Comparison of ENCODE assay signal across 14 cellular contexts in genomic region chr11:27214713-27215112, GRCh38.
DNase-seq lines count a peak whose midpoint lies in the region; ATAC-seq and TF ChIP-seq lines count a peak whose summit lies in the region.
"Had no signal": no experiment of that assay in that cellular context is flagged by ENCODE, and none has a peak within 500 bp of the region (broad histone marks: within the 10 kb centered on the region; RNA-seq: fewer than 3 reads in every experiment).

No MANE protein-coding gene starts in this region.

- ATAC-seq in right cardiac atrium (no peak), left ventricle myocardium superior (no peak), omental fat pad (ENCODE audit: low FRiP score) (no peak), aorta (ENCODE audit: low FRiP score) (no peak)
- no peak for ATAC-seq in stimulated activated memory B cell treated with anti-CD40 and anti-IgM and Interleukin-4, amounts not matched to agents 10 μg/mL and 1 μg/mL and 100 μg/mL, for 72 hours
- ATAC-seq: HCT116 had no signal

- H3K18ac ChIP-seq in trophoblast cell (ENCODE audit: low read length), result no peak overlapping the region

- intact Hi-C loops in right cardiac atrium (cut with DNase I) (no loop called here), left ventricle myocardium superior (cut with micrococcal nuclease) (no loop called here), colonic mucosa (cut with DNase I) (no loop called here), aorta (cut with DNase I) (loop anchor here in 1 of 2 donors (5.0 kb wide), 1 partner anchor 68 kb away; no protein-coding TSS in a partner anchor)

- H3K4me3 ChIP-seq in right cardiac atrium (ENCODE audit: low read length) (no peak overlapping the region), colonic mucosa (no peak overlapping the region), trophoblast cell (ENCODE audit: low read depth, low read length) (no peak overlapping the region), aorta (ENCODE audit: low read length in 2 of 2) (no peak overlapping the region)
- H3K4me3 ChIP-seq: GM23248 had no signal

- H3K9me3 Mint-ChIP-seq in stimulated activated memory B cell treated with anti-CD40 and anti-IgM and Interleukin-4, amounts not matched to agents 10 μg/mL and 1 μg/mL and 100 μg/mL, for 72 hours, result no peaks in the 10 kb centered on the region
- H3K9me3 Mint-ChIP-seq: CD4-positive, alpha-beta T cell had no signal

- H3K79me1 ChIP-seq in trophoblast cell (ENCODE audit: low read length), result peaks cover 19% of the 10 kb centered on the region

- peak overlapping the region; percentile 61 for H4K91ac ChIP-seq in trophoblast cell (ENCODE audit: low read depth, low read length)

- H3K36me3 ChIP-seq in colonic mucosa, result no peaks in the 10 kb centered on the region
- no peaks in the 10 kb centered on the region for H3K36me3 ChIP-seq in trophoblast cell (ENCODE audit: control insufficient read depth in 1 of 2, insufficient read depth in 2 of 2, low read length in 2 of 2)
- no peaks in the 10 kb centered on the region for H3K36me3 ChIP-seq in aorta (ENCODE audit: control insufficient read depth in 1 of 2, insufficient read depth in 2 of 2, low read length in 1 of 2)

- DNase-seq in right cardiac atrium, result no peak
- no peak for DNase-seq in left ventricle myocardium superior
- peak; percentile 4 for DNase-seq in colonic mucosa
- no peak for DNase-seq in trophoblast cell
- DNase-seq in omental fat pad (ENCODE audit: low spot score), result no peak
- no peak for DNase-seq in aorta
- DNase-seq: Calu3; CD4-positive, alpha-beta T cell; DMS 273 treated with DMSO at 0.1 percent for 48 hours; GM23248 had no signal

- H4K8ac ChIP-seq in trophoblast cell (ENCODE audit: low read depth, low read length), result no peak overlapping the region

- TF ChIP-seq CTCF in colonic mucosa (IDR thresholded peaks at IDR 0.05) (no peak), omental fat pad (IDR thresholded peaks at IDR 0.05) (no peak)

- peaks cover 1% of the 10 kb centered on the region for H3K4me1 Mint-ChIP-seq in stimulated activated memory B cell treated with anti-CD40 and anti-IgM and Interleukin-4, amounts not matched to agents 10 μg/mL and 1 μg/mL and 100 μg/mL, for 72 hours
- H3K4me1 Mint-ChIP-seq: B cell had no signal

- H4K12ac ChIP-seq in trophoblast cell (ENCODE audit: low read depth, low read length), result no peak overlapping the region

- H3K36me3 Mint-ChIP-seq in stimulated activated memory B cell treated with anti-CD40 and anti-IgM and Interleukin-4, amounts not matched to agents 10 μg/mL and 1 μg/mL and 100 μg/mL, for 72 hours, result no peaks in the 10 kb centered on the region

- no peak overlapping the region for H3K27ac Mint-ChIP-seq in stimulated activated memory B cell treated with anti-CD40 and anti-IgM and Interleukin-4, amounts not matched to agents 10 μg/mL and 1 μg/mL and 100 μg/mL, for 72 hours
- H3K27ac Mint-ChIP-seq: B cell; CD4-positive, alpha-beta T cell had no signal

- H2AK5ac ChIP-seq in trophoblast cell (ENCODE audit: low read length), result no peak overlapping the region

- H2BK120ac ChIP-seq in trophoblast cell (ENCODE audit: insufficient read depth, low read length, poor library complexity), result no peak overlapping the region

- H3K27ac ChIP-seq in right cardiac atrium (ENCODE audit: low read length) (peak overlapping the region; percentile 30), colonic mucosa (no peak overlapping the region), trophoblast cell (ENCODE audit: low read depth, low read length) (no peak overlapping the region), aorta (ENCODE audit: low read depth in 1 of 2, low read length in 2 of 2) (no peak overlapping the region)
- H3K27ac ChIP-seq: GM23248, HL-60 had no signal

- 85% methylated on average over 5 of the region's 5 CpGs for WGBS in right cardiac atrium
- no CpG with 5 or more reads among the region's 5 CpGs for WGBS in trophoblast cell (ENCODE audit: extremely low coverage, insufficient coverage, insufficient read length)
- WGBS in aorta, 2 donors, result 87 to 94% methylated on average over 5 of the region's 5 CpGs

- H3K4me1 ChIP-seq in right cardiac atrium (ENCODE audit: control insufficient read depth, insufficient read depth, low read length), result peaks cover 19% of the 10 kb centered on the region
- no peaks in the 10 kb centered on the region for H3K4me1 ChIP-seq in colonic mucosa
- peaks cover 9 to 25% of the 10 kb centered on the region in 2 experiments for H3K4me1 ChIP-seq in trophoblast cell (ENCODE audit: control insufficient read depth in 1 of 2, insufficient read depth in 2 of 2, low read length in 2 of 2)
- H3K4me1 ChIP-seq in aorta (ENCODE audit: control insufficient read depth in 1 of 2, insufficient read depth in 2 of 2, low read length in 2 of 2), result peaks cover 0 to 12% of the 10 kb centered on the region in 2 donors

- H2AFZ ChIP-seq in trophoblast cell (ENCODE audit: insufficient read depth, low read length, poor library complexity), result no peak overlapping the region
- H2AFZ ChIP-seq: GM23248 had no signal

- no peaks in the 10 kb centered on the region for H3K79me2 ChIP-seq in trophoblast cell (ENCODE audit: control insufficient read depth, insufficient read depth, low read length, poor library complexity)

- H2BK12ac ChIP-seq in trophoblast cell (ENCODE audit: low read length), result no peak overlapping the region

- H2BK5ac ChIP-seq in trophoblast cell (ENCODE audit: low read depth, low read length, poor library complexity), result no peak overlapping the region

- H3K9ac ChIP-seq in colonic mucosa (ENCODE audit: low read depth in 2 of 2, low read length in 2 of 2) (no peak overlapping the region), trophoblast cell (ENCODE audit: low read length) (peak overlapping the region; percentile 5)
- H3K9ac ChIP-seq: GM23248 had no signal

- no peak overlapping the region for H3K4ac ChIP-seq in trophoblast cell (ENCODE audit: low read depth, low read length)

- H3K4me2 ChIP-seq in trophoblast cell (ENCODE audit: low read length), result no peak overlapping the region

- no peak overlapping the region for H3K4me3 Mint-ChIP-seq in stimulated activated memory B cell treated with anti-CD40 and anti-IgM and Interleukin-4, amounts not matched to agents 10 μg/mL and 1 μg/mL and 100 μg/mL, for 72 hours
- H3K4me3 Mint-ChIP-seq: B cell; CD4-positive, alpha-beta T cell had no signal

- peaks cover 2% of the 10 kb centered on the region for H3K9me3 ChIP-seq in right cardiac atrium (ENCODE audit: control insufficient read depth, low read length)
- H3K9me3 ChIP-seq in colonic mucosa, result no peaks in the 10 kb centered on the region
- no peaks in the 10 kb centered on the region for H3K9me3 ChIP-seq in trophoblast cell (ENCODE audit: insufficient read depth, low read depth, low read length)
- no peaks in the 10 kb centered on the region for H3K9me3 ChIP-seq in aorta (ENCODE audit: control insufficient read depth, low read length)

- H3K27me3 Mint-ChIP-seq in stimulated activated memory B cell treated with anti-CD40 and anti-IgM and Interleukin-4, amounts not matched to agents 10 μg/mL and 1 μg/mL and 100 μg/mL, for 72 hours, result peaks cover 18% of the 10 kb centered on the region

- H3K14ac ChIP-seq in trophoblast cell (ENCODE audit: low read length), result no peak overlapping the region

- no peak overlapping the region for H3K23ac ChIP-seq in trophoblast cell (ENCODE audit: low read length)

- H3K27me3 ChIP-seq in right cardiac atrium (ENCODE audit: control insufficient read depth, insufficient read depth) (no peaks in the 10 kb centered on the region), colonic mucosa (no peaks in the 10 kb centered on the region), trophoblast cell (ENCODE audit: insufficient read depth, low read length) (no peaks in the 10 kb centered on the region), aorta (ENCODE audit: control insufficient read depth in 1 of 2, insufficient read depth in 2 of 2, low read length in 1 of 2) (no peaks in the 10 kb centered on the region)
